ENCODE assay signal across 29 cellular contexts in genomic region chr10:86700851-86701617, GRCh38. TPM values are rescaled to one million over a fixed set of nuclear protein-coding genes. Genes with fewer than 3 reads are reported as not detected.
"Had no signal": no experiment of that assay in that cellular context is flagged by ENCODE, and none has a peak within 500 bp of the region (broad histone marks: within the 10 kb centered on the region; RNA-seq: fewer than 3 reads in every experiment).

No MANE protein-coding gene starts in this region.

- H3K27ac ChIP-seq: brain microvascular endothelial cell, KMS-11, Peyer's patch, RWPE1 had no signal

- H3K9ac ChIP-seq: KMS-11 had no signal

- DNase-seq: activated CD4-positive, alpha-beta T cell treated with anti-CD3 and anti-CD28 coated beads for 48 hours; activated CD4-positive, alpha-beta T cell treated with anti-CD3 and anti-CD28 coated beads, Interleukin-2, amount 50 U/mL, for 48 hours; activated CD4-positive, CD25-positive, alpha-beta regulatory T cell treated with anti-CD3 and anti-CD28 coated beads, Interleukin-2, amount 50 U/mL, for 72 hours; activated CD8-positive, alpha-beta memory T cell treated with anti-CD3 and anti-CD28 coated beads, Interleukin-2, amount 10 ng/mL, durations not matched to agents 7 days and 5 days; activated effector memory CD4-positive, alpha-beta T cell treated with anti-CD3 and anti-CD28 coated beads, Interleukin-2, amount 50 U/mL, for 16 hours; activated naive CD4-positive, alpha-beta T cell treated with Interleukin-2 at 50 U/mL for 16 hours; activated T-cell treated with anti-CD3 and anti-CD28 coated beads, Interleukin-2, amount 50 U/mL, for 4 hours; amygdala; brain microvascular endothelial cell; caudate nucleus; NCI-H1092; NCI-H1417 treated with DMSO at 0.1 percent for 48 hours; NCI-H1694; NCI-H2029; NCI-H2107; NCI-H2171 treated with DMSO at 0.1 percent for 48 hours; NCI-H226; NCI-H526; NCI-H82; Peyer's patch; SIG-M5; T-helper 17 cell; T-helper 9 cell had no signal

- ATAC-seq: activated CD8-positive, alpha-beta memory T cell treated with anti-CD3 and anti-CD28 coated beads, Interleukin-2, amount 10 ng/mL, durations not matched to agents 7 days and 5 days; activated T-cell treated with anti-CD3 and anti-CD28 coated beads, Interleukin-2, amount 50 U/mL, for 4 hours; T-helper 17 cell; WTC11 had no signal

- H3K4me3 ChIP-seq: Peyer's patch had no signal

- H3K4me2 ChIP-seq: KMS-11 had no signal

- H3K9me3 ChIP-seq: Peyer's patch had no signal

- H3K27me3 ChIP-seq: brain microvascular endothelial cell, Peyer's patch had no signal

- H3K36me3 ChIP-seq: brain microvascular endothelial cell, Peyer's patch had no signal

- H3K4me1 ChIP-seq: Peyer's patch had no signal

RNA-seq across cellular contexts. Expression of gene LDB3, which starts 32.7 kb away (rescaled TPM):
- total RNA-seq: T-helper 17 cell had no signal

RNA-seq across cellular contexts. Expression of gene OPN4, which starts 46.7 kb away (rescaled TPM):
- total RNA-seq: activated CD8-positive, alpha-beta memory T cell treated with anti-CD3 and anti-CD28 coated beads, Interleukin-2, amount 10 ng/mL, durations not matched to agents 7 days and 5 days; activated T-cell treated with anti-CD3 and anti-CD28 coated beads, Interleukin-2, amount 50 U/mL, for 4 hours; MCF 10A; NCI-H460; OCI-LY7; Peyer's patch; T-helper 17 cell; WTC11 had no signal
